ENCODE assay signal across 28 cellular contexts in the genomic region with DNA sequence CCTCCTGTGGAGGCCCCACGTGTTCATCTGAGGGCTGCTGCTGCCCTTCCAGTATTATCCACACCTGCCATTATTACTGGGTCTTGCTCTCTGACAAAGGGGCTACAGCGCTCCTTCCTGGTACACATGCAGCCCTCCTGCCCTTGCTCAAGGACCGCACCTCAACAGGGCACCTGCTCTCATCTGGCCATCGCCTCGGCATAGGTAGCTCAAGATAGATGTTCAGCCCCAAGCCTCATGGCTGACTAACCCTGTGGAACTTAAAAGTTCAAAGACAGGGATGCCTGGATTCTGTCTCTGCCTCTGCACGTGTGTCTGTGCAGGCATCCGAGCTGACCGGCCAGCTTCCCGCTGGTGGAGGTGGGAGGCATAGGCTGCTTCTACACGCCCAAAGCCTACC.
"Had no signal": no experiment of that assay in that cellular context is flagged by ENCODE, and none has a peak within 500 bp of the region (broad histone marks: within the 10 kb centered on the region; RNA-seq: fewer than 3 reads in every experiment).

No MANE protein-coding gene starts in this region.

- H3K4me3 ChIP-seq: K562, Peyer's patch, SK-N-MC had no signal

- H3K27ac ChIP-seq: brain microvascular endothelial cell, Peyer's patch, SK-N-MC, WERI-Rb-1 had no signal

- H3K27ac Mint-ChIP-seq: activated CD4-positive, alpha-beta memory T cell treated with anti-CD3 and anti-CD28 coated beads, Interleukin-2, amount 10 ng/mL, durations not matched to agents 7 days and 5 days; activated CD8-positive, alpha-beta memory T cell treated with anti-CD3 and anti-CD28 coated beads, Interleukin-2, amount 10 ng/mL, durations not matched to agents 7 days and 5 days; activated naive CD4-positive, alpha-beta T cell treated with anti-CD3 and anti-CD28 coated beads, Interleukin-2, amount 10 ng/mL, durations not matched to agents 7 days and 5 days; activated naive CD8-positive, alpha-beta T cell; activated naive CD8-positive, alpha-beta T cell treated with anti-CD3 and anti-CD28 coated beads, Interleukin-2, amount 50 U/mL, for 24 hours had no signal

- H3K36me3 ChIP-seq: brain microvascular endothelial cell, Peyer's patch, WERI-Rb-1 had no signal

- H3K9me3 ChIP-seq: Peyer's patch had no signal

- H3K4me3 Mint-ChIP-seq: activated CD4-positive, alpha-beta memory T cell treated with anti-CD3 and anti-CD28 coated beads, Interleukin-2, amount 10 ng/mL, durations not matched to agents 7 days and 5 days; activated CD8-positive, alpha-beta memory T cell treated with anti-CD3 and anti-CD28 coated beads, Interleukin-2, amount 10 ng/mL, durations not matched to agents 7 days and 5 days; activated naive CD4-positive, alpha-beta T cell treated with anti-CD3 and anti-CD28 coated beads, Interleukin-2, amount 10 ng/mL, durations not matched to agents 7 days and 5 days; activated naive CD8-positive, alpha-beta T cell; activated naive CD8-positive, alpha-beta T cell treated with anti-CD3 and anti-CD28 coated beads, Interleukin-2, amount 50 U/mL, for 24 hours had no signal

- H3K27me3 Mint-ChIP-seq: activated CD4-positive, alpha-beta memory T cell treated with anti-CD3 and anti-CD28 coated beads, Interleukin-2, amount 10 ng/mL, durations not matched to agents 7 days and 5 days; activated naive CD4-positive, alpha-beta T cell treated with anti-CD3 and anti-CD28 coated beads, Interleukin-2, amount 10 ng/mL, durations not matched to agents 7 days and 5 days had no signal

- H3K4me1 ChIP-seq: Peyer's patch had no signal

- H3K9me3 Mint-ChIP-seq: activated CD4-positive, alpha-beta memory T cell treated with anti-CD3 and anti-CD28 coated beads, Interleukin-2, amount 10 ng/mL, durations not matched to agents 7 days and 5 days; activated naive CD4-positive, alpha-beta T cell treated with anti-CD3 and anti-CD28 coated beads, Interleukin-2, amount 10 ng/mL, durations not matched to agents 7 days and 5 days; activated naive CD8-positive, alpha-beta T cell treated with anti-CD3 and anti-CD28 coated beads, Interleukin-2, amount 50 U/mL, for 24 hours had no signal

- H3K36me3 Mint-ChIP-seq: activated CD8-positive, alpha-beta memory T cell treated with anti-CD3 and anti-CD28 coated beads, Interleukin-2, amount 10 ng/mL, durations not matched to agents 7 days and 5 days; activated naive CD4-positive, alpha-beta T cell treated with anti-CD3 and anti-CD28 coated beads, Interleukin-2, amount 10 ng/mL, durations not matched to agents 7 days and 5 days; activated naive CD8-positive, alpha-beta T cell had no signal

- H3K4me1 Mint-ChIP-seq: activated CD4-positive, alpha-beta memory T cell treated with anti-CD3 and anti-CD28 coated beads, Interleukin-2, amount 10 ng/mL, durations not matched to agents 7 days and 5 days; activated CD8-positive, alpha-beta memory T cell treated with anti-CD3 and anti-CD28 coated beads, Interleukin-2, amount 10 ng/mL, durations not matched to agents 7 days and 5 days; activated naive CD4-positive, alpha-beta T cell treated with anti-CD3 and anti-CD28 coated beads, Interleukin-2, amount 10 ng/mL, durations not matched to agents 7 days and 5 days; activated naive CD8-positive, alpha-beta T cell treated with anti-CD3 and anti-CD28 coated beads, Interleukin-2, amount 50 U/mL, for 24 hours had no signal

- FAIRE-seq: K562 had no signal

- H3K27me3 ChIP-seq: brain microvascular endothelial cell, Peyer's patch had no signal

- DNase-seq: activated CD4-positive, alpha-beta memory T cell treated with anti-CD3 and anti-CD28 coated beads, Interleukin-2, amount 10 ng/mL, durations not matched to agents 7 days and 5 days; activated CD4-positive, alpha-beta T cell treated with anti-CD3 and anti-CD28 coated beads for 1 hour; activated CD4-positive, alpha-beta T cell treated with anti-CD3 and anti-CD28 coated beads for 48 hours; activated CD4-positive, CD25-positive, alpha-beta regulatory T cell; activated CD8-positive, alpha-beta memory T cell treated with anti-CD3 and anti-CD28 coated beads, Interleukin-2, amount 10 ng/mL, durations not matched to agents 7 days and 5 days; activated CD8-positive, alpha-beta memory T cell treated with anti-CD3 and anti-CD28 coated beads, Interleukin-2, amount 50 U/mL, for 48 hours; activated effector memory CD4-positive, alpha-beta T cell treated with Interleukin-2 at 50 U/mL for 16 hours; activated naive CD4-positive, alpha-beta T cell treated with anti-CD3 and anti-CD28 coated beads, Interleukin-2, amount 10 ng/mL, durations not matched to agents 7 days and 5 days; activated naive CD8-positive, alpha-beta T cell treated with anti-CD3 and anti-CD28 coated beads, Interleukin-2, amount 50 U/mL, for 24 hours; activated T-cell treated with anti-CD3 and anti-CD28 coated beads, Interleukin-2, amount 50 U/mL, for 48 hours; anterior cingulate cortex; brain microvascular endothelial cell; Karpas-422; NCI-H1105; NCI-H1417 treated with DMSO at 0.1 percent for 48 hours; NCI-H1930; NCI-H2081 treated with DMSO at 0.1 percent for 48 hours; NCI-H226; NCI-H524 treated with DMSO at 0.1 percent for 48 hours; NK-92 treated with Interleukin-12 subunit alpha and Interleukin-12 subunit beta, amount 100 ng/mL, for 24 hours; Peyer's patch; RPMI8226; SIG-M5; T1000; WERI-Rb-1 had no signal
